Comparison of ENCODE assay signal across 11 cellular contexts in the genomic region with DNA sequence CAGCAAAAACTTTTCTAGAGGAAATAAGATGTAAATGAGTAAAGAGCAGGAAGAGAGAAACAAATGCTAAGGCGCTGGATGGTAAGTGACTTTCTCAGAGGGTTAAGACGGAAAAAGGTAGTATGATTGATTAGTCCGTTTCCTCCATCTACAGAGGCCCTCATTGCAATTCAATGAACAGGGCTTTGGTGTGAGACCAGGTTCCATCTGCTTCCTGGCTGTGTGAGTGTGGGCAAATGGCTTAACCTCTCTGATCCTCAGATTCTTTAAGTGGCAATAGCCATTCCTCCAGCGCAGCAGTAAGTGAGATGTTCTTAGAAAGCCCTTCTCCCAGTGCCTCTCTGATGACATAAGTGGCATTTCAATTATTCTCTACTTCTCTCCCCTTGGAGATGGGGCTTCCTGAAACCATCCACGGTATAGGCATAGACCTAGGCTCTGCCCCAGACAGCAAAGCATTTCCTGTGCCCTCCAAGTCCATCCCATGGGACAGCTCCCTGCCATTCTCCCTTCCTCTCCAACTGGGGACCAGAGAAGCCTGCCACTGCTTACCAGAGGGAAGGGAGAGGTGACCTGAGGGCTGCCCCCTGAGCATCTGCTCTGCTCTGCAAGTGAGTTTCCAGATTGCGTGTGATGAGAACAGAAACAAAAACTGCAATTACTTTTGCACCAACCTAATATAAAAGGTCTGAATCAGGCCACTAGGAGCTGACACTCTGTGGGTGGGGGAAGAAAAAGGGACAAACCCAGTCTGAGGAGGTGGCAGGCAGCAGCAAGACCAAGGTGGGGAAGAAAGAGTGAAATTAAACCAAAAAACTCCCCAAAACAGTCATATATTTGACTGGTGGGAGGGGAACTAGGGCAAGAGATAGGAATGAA. TPM values are rescaled to one million over a fixed set of nuclear protein-coding genes. Genes with fewer than 3 reads are reported as not detected.
DNase-seq lines count a peak whose midpoint lies in the region; ATAC-seq, FAIRE-seq and TF ChIP-seq lines count a peak whose summit lies in the region.
"Had no signal": no experiment of that assay in that cellular context is flagged by ENCODE, and none has a peak within 500 bp of the region (broad histone marks: within the 10 kb centered on the region; RNA-seq: fewer than 3 reads in every experiment).

No MANE protein-coding gene starts in this region.

- in situ Hi-C loops in GM13976 (cut with MboI; ENCODE audit: low sequenced_read_pairs, unreplicated experiment) (no loop called here), HepG2 (cut with HindIII; ENCODE audit: extremely low pct_ligation_motif_present, low pct_unique_long_range_greater_than_20kb) (no loop called here)

- CTCF ChIA-PET in HepG2 (lab: Yijun Ruan, JAX; ENCODE audit: low intra/inter-chr PET ratio, low total read pairs): no interaction called here

- no peak for TF ChIP-seq POLR2A in HepG2 (IDR thresholded peaks at IDR 0.05; ENCODE audit: insufficient read depth in 1 of 2, low read depth in 2 of 2, low read length in 2 of 2)

- peak overlapping the region; percentile 47 for H3K4me3 Mint-ChIP-seq in central memory CD8-positive, alpha-beta T cell
- H3K4me3 Mint-ChIP-seq in CD14-positive monocyte: no peak overlapping the region

- ATAC-seq in GM21367 (IDR thresholded peaks at IDR 0.05; ENCODE audit: unreplicated experiment) (peak; percentile 46), HG03432 (IDR thresholded peaks at IDR 0.05; ENCODE audit: unreplicated experiment) (peak; percentile 76), HepG2 (no peak)
- ATAC-seq in central memory CD8-positive, alpha-beta T cell (replicated peaks; ENCODE audit: extremely low read depth, poor library complexity, severe bottlenecking): no peak

- POLR2A ChIA-PET in HepG2 (lab: Yijun Ruan, JAX): no interaction called here

- no peaks in the 10 kb centered on the region for H3K27me3 Mint-ChIP-seq in central memory CD8-positive, alpha-beta T cell
- H3K27me3 Mint-ChIP-seq in CD14-positive monocyte (ENCODE audit: low read depth in 3 of 3): peaks cover 3% of the 10 kb centered on the region in 3 donors

- H3K27me3 ChIP-seq in HepG2 (ENCODE audit: control insufficient read depth in 1 of 2, insufficient read depth in 2 of 2, low read length in 2 of 2): no peaks in the 10 kb centered on the region
- H3K27me3 ChIP-seq: SJSA1 had no signal

- no peaks in the 10 kb centered on the region for H3K36me3 ChIP-seq in HepG2 (replicated peaks in 1 of 2; ENCODE audit: control insufficient read depth in 1 of 2, insufficient read depth in 2 of 2, low read length in 2 of 2)
- H3K36me3 ChIP-seq: SJSA1, thoracic aorta had no signal

- FAIRE-seq in HepG2 (lab: Jason Lieb, UNC): no peak

- H3K9me3 ChIP-seq in HepG2 (ENCODE audit: low read length): no peaks in the 10 kb centered on the region
- H3K9me3 ChIP-seq: SJSA1, thoracic aorta had no signal

- H3K9ac ChIP-seq in HepG2 (ENCODE audit: insufficient read depth, low read depth, low read length): no peak overlapping the region

- no peaks in the 10 kb centered on the region for H4K20me1 ChIP-seq in HepG2 (ENCODE audit: insufficient read depth, low read length)

- H3K9me3 Mint-ChIP-seq in central memory CD8-positive, alpha-beta T cell: no peaks in the 10 kb centered on the region
- H3K9me3 Mint-ChIP-seq in CD14-positive monocyte: no peaks in the 10 kb centered on the region

- no peak overlapping the region for H3K27ac ChIP-seq in HepG2 (ENCODE audit: extremely low read length, insufficient read depth, low read length)
- H3K27ac ChIP-seq: SJSA1, thoracic aorta had no signal

- DNase-seq in GM13976 (ENCODE audit: low spot score) (peak; percentile 60), CD14-positive monocyte (ENCODE audit: low spot score) (no peak), glomerular visceral epithelial cell (ENCODE audit: extremely low spot score) (no peak), HepG2 (ENCODE audit: low spot score) (no peak), DMS79 treated with DMSO at 0.1 percent for 48 hours (lab: John Stamatoyannopoulos, UW) (no peak)
- no peak for DNase-seq in central memory CD8-positive, alpha-beta T cell (ENCODE audit: low spot score in 2 of 2)
- DNase-seq: effector CD4-positive, alpha-beta T cell had no signal

- no TSS peak for BruUV-seq in HepG2 (replicated peaks; lab: Mats Ljungman, UMichigan)

- H3K4me1 Mint-ChIP-seq in central memory CD8-positive, alpha-beta T cell: peaks cover 51% of the 10 kb centered on the region
- peaks cover 3% of the 10 kb centered on the region for H3K4me1 Mint-ChIP-seq in CD14-positive monocyte

- H2AFZ ChIP-seq in HepG2 (ENCODE audit: low read length): no peak overlapping the region

- H3K4me1 ChIP-seq in HepG2 (ENCODE audit: insufficient read depth, low read length): no peaks in the 10 kb centered on the region
- H3K4me1 ChIP-seq: SJSA1 had no signal

- H3K79me2 ChIP-seq in HepG2 (ENCODE audit: insufficient read depth, low read length): no peaks in the 10 kb centered on the region

- TF ChIP-seq EP300 in HepG2 (IDR thresholded peaks at IDR 0.05; ENCODE audit: low read depth in 2 of 2, low read length in 2 of 2) (no peak), HepG2 (CRISPR knock-in tag; IDR thresholded peaks at IDR 0.05; ENCODE audit: borderline replicate concordance) (no peak)

- intact Hi-C loops in CD14-positive monocyte (cut with micrococcal nuclease): no loop called here
- intact Hi-C loops in HepG2 (cut with micrococcal nuclease; ENCODE audit: unreplicated experiment): no loop called here

- H3K27ac Mint-ChIP-seq in central memory CD8-positive, alpha-beta T cell (ENCODE audit: low read depth): peak overlapping the region; percentile 87
- peak overlapping the region in 2 of 7 donors; percentile 3 to 14 for H3K27ac Mint-ChIP-seq in CD14-positive monocyte

- WGBS in HepG2 (ENCODE audit: low lambda C conversion rate): 34% methylated on average over 6 of the region's 6 CpGs

- TF ChIP-seq CTCF in GM13976 (IDR thresholded peaks at IDR 0.05; ENCODE audit: borderline replicate concordance, control extremely low read depth, extremely low read depth, insufficient read depth, missing control alignments) (no peak), CD14-positive monocyte (IDR thresholded peaks at IDR 0.05) (no peak), HepG2 (CRISPR knock-in tag; IDR thresholded peaks at IDR 0.05) (no peak)

- no peaks in the 10 kb centered on the region for H3K36me3 Mint-ChIP-seq in central memory CD8-positive, alpha-beta T cell (ENCODE audit: insufficient read depth)
- no peaks in the 10 kb centered on the region for H3K36me3 Mint-ChIP-seq in CD14-positive monocyte

- no peak overlapping the region for H3K4me2 ChIP-seq in HepG2 (ENCODE audit: low read depth, low read length)

- H3K4me3 ChIP-seq in HepG2 (replicated peaks in 1 of 3; ENCODE audit: insufficient read depth in 1 of 3, low read depth in 2 of 3, low read length in 3 of 3): no peak overlapping the region
- H3K4me3 ChIP-seq: SJSA1, thoracic aorta had no signal

- TF ChIP-seq RAD21 in HepG2 (CRISPR knock-in tag; IDR thresholded peaks at IDR 0.05): no peak

TF ChIP-seq in HepG2, 621 proteins besides CTCF, POLR2A, EP300 and RAD21 (continues in another document):
- TF ChIP-seq ZBTB43 (CRISPR knock-in tag; conservative IDR thresholded peaks at IDR 0.05) (no peak), JARID2 (CRISPR knock-in tag; IDR thresholded peaks at IDR 0.05; ENCODE audit: insufficient replicate concordance) (no peak), ZNF253 (CRISPR knock-in tag; IDR thresholded peaks at IDR 0.05; ENCODE audit: borderline replicate concordance) (no peak), ZNF256 (CRISPR knock-in tag; conservative IDR thresholded peaks at IDR 0.05) (no peak), YEATS4 (CRISPR knock-in tag; IDR thresholded peaks at IDR 0.05; ENCODE audit: borderline replicate concordance) (no peak), NR2F6 (IDR thresholded peaks at IDR 0.05) (no peak), NR2F6 (CRISPR knock-in tag; IDR thresholded peaks at IDR 0.05) (no peak), ZNF34 (CRISPR knock-in tag; IDR thresholded peaks at IDR 0.05; ENCODE audit: borderline replicate concordance) (no peak), ZNF343 (CRISPR knock-in tag; IDR thresholded peaks at IDR 0.05) (no peak), ZNF781 (CRISPR knock-in tag; IDR thresholded peaks at IDR 0.05; ENCODE audit: borderline replicate concordance, not compliant biosample characterization) (no peak)

RNA-seq across cellular contexts. Expression of gene CD44, which starts 12.7 kb away (rescaled TPM):
- polyA plus RNA-seq in CD14-positive monocyte (100 to 1,000 TPM; 415 to 531 TPM), HepG2 (2011; rRNA removed) (0.11 and 0.29 TPM in 2 replicates)
- total RNA-seq in HepG2 (2016; rRNA removed; fragmentation: Illumina TruSeq; extraction: Trizol): 0.02 TPM in 1 of 2 replicates, not detected in the other
- total RNA-seq in HepG2 (2016; cell fraction: cytosol; rRNA removed; fragmentation: Illumina TruSeq; extraction: Trizol; ENCODE audit: low read depth): not detected in 2 replicates
- not detected in 2 replicates for total RNA-seq in HepG2 (2016; cell fraction: insoluble cytoplasmic fraction; rRNA removed; fragmentation: Illumina TruSeq; extraction: Trizol)
- not detected in 2 replicates for total RNA-seq in HepG2 (2016; cell fraction: membrane; rRNA removed; fragmentation: Illumina TruSeq; extraction: Trizol)
- total RNA-seq in HepG2 (2016; cell fraction: nucleus; rRNA removed; fragmentation: Illumina TruSeq; extraction: Trizol): not detected in 2 replicates
- polyA plus RNA-seq in HepG2 (2011; cell fraction: cytosol; rRNA removed): 0.16 and 0.21 TPM in 2 replicates
- not detected in 2 replicates for polyA plus RNA-seq in HepG2 (2011; cell fraction: nucleus; rRNA removed)
- not detected in 2 replicates for polyA plus RNA-seq in HepG2 (2012)
- not detected in 2 replicates for polyA plus RNA-seq in HepG2 (2016; cell fraction: cytosol; fragmentation: Illumina TruSeq; extraction: Trizol; ENCODE audit: low read depth)
- polyA plus RNA-seq in HepG2 (2016; cell fraction: insoluble cytoplasmic fraction; fragmentation: Illumina TruSeq; extraction: Trizol; ENCODE audit: low read depth): not detected in 2 replicates
- polyA plus RNA-seq in HepG2 (2016; cell fraction: membrane; fragmentation: Illumina TruSeq; extraction: Trizol; ENCODE audit: low read depth): not detected in 2 replicates
- not detected in 2 replicates for polyA plus RNA-seq in HepG2 (2016; cell fraction: nucleus; fragmentation: Illumina TruSeq; extraction: Trizol; ENCODE audit: insufficient read depth, low read depth)
- 343 TPM in 1 of 2 replicates, not detected in the other for polyA minus RNA-seq in HepG2 (2011; rRNA and poly(A)+ RNA removed; ENCODE audit: low replicate concordance)
- polyA minus RNA-seq in HepG2 (2011; cell fraction: cytosol; rRNA and poly(A)+ RNA removed): 0.97 TPM in 1 of 2 replicates, not detected in the other
- polyA minus RNA-seq in HepG2 (2011; cell fraction: nucleus; rRNA and poly(A)+ RNA removed): 0.39 and 0.62 TPM in 2 replicates

Comparison
In these comparisons a context has a peak if more than half of its experiments do, and no peak if none do; other contexts are left out.
1. ATAC-seq: peak in GM21367 (single experiment) and HG03432 (single experiment); none in central memory CD8-positive, alpha-beta T cell (single experiment) and HepG2 (single experiment).
2. RNA of gene CD44, which starts 12.7 kb away (polyA plus RNA-seq): 415 to 531 TPM in CD14-positive monocyte; 0.11 to 0.29 TPM in HepG2; every median in the first group is over 100 times any median in the second.